Comparison of ENCODE assay signal across 10 cellular contexts in genomic region chr13:33544308-33544707, GRCh38.
A peak's percentile ranks its signal among the peaks of the same experiment; 100 is the strongest.
DNase-seq lines count a peak whose midpoint lies in the region; ATAC-seq, FAIRE-seq and TF ChIP-seq lines count a peak whose summit lies in the region.
"Had no signal": no experiment of that assay in that cellular context is flagged by ENCODE, and none has a peak within 500 bp of the region (broad histone marks: within the 10 kb centered on the region; RNA-seq: fewer than 3 reads in every experiment).

No MANE protein-coding gene starts in this region.

- H3K27me3 Mint-ChIP-seq in activated naive CD8-positive, alpha-beta T cell treated with anti-CD3 and anti-CD28 coated beads, Interleukin-2, amount 10 ng/mL, durations not matched to agents 7 days and 5 days, result no peaks in the 10 kb centered on the region
- H3K27me3 Mint-ChIP-seq in mesothelial cell of epicardium (ENCODE audit: low read depth), result no peaks in the 10 kb centered on the region

- ATAC-seq in left cardiac atrium, result no peak
- no peak for ATAC-seq in activated naive CD8-positive, alpha-beta T cell treated with anti-CD3 and anti-CD28 coated beads, Interleukin-2, amount 10 ng/mL, durations not matched to agents 7 days and 5 days (ENCODE audit: low read depth)

- no peaks in the 10 kb centered on the region for H3K36me3 ChIP-seq in right atrium auricular region

- no peaks in the 10 kb centered on the region for H3K9me3 ChIP-seq in right atrium auricular region

- TF ChIP-seq CTCF in right atrium auricular region (IDR thresholded peaks at IDR 0.05) (no peak), mesothelial cell of epicardium (IDR thresholded peaks at IDR 0.05; ENCODE audit: unreplicated experiment) (no peak)

- POLR2A ChIA-PET in activated naive CD8-positive, alpha-beta T cell treated with anti-CD3 and anti-CD28 coated beads, Interleukin-2, amount 10 ng/mL, durations not matched to agents 7 days and 5 days (lab: Charles Lee), result interaction anchor here (0.6 to 1.9 kb wide), 4 partner anchors 169 to 1229 kb away, joined by 4 to 8 read pairs (median 6); partner anchors contain the start of genes BRCA2 and ZAR1L

- DNase-seq in right atrium auricular region (ENCODE audit: low spot score) (no peak), left cardiac atrium (no peak), mesothelial cell of epicardium (ENCODE audit: low spot score in 2 of 2, unreplicated experiment in 2 of 2) (no peak), SHP77 (lab: John Stamatoyannopoulos, UW) (no peak), GM19239 (ENCODE audit: insufficient read length, low spot score) (no peak), RCC 7860 (ENCODE audit: low spot score) (no peak), GM03348 (ENCODE audit: low spot score) (no peak)
- DNase-seq in activated naive CD8-positive, alpha-beta T cell treated with anti-CD3 and anti-CD28 coated beads, Interleukin-2, amount 10 ng/mL, durations not matched to agents 7 days and 5 days, result no peak
- DNase-seq: central memory CD4-positive, alpha-beta T cell; EL had no signal

- no peak for FAIRE-seq in GM19239 (lab: Jason Lieb, UNC)
- FAIRE-seq in RCC 7860 (lab: Jason Lieb, UNC), result no peak

- peaks cover 4% of the 10 kb centered on the region for H3K9me3 Mint-ChIP-seq in activated naive CD8-positive, alpha-beta T cell treated with anti-CD3 and anti-CD28 coated beads, Interleukin-2, amount 10 ng/mL, durations not matched to agents 7 days and 5 days
- H3K9me3 Mint-ChIP-seq in mesothelial cell of epicardium, result no peaks in the 10 kb centered on the region

- H3K4me1 ChIP-seq in right atrium auricular region, result peaks cover 0 to 35% of the 10 kb centered on the region in 2 donors

- no peaks in the 10 kb centered on the region for H3K27me3 ChIP-seq in right atrium auricular region

- peaks cover 7% of the 10 kb centered on the region for H3K36me3 Mint-ChIP-seq in activated naive CD8-positive, alpha-beta T cell treated with anti-CD3 and anti-CD28 coated beads, Interleukin-2, amount 10 ng/mL, durations not matched to agents 7 days and 5 days
- H3K36me3 Mint-ChIP-seq in mesothelial cell of epicardium, result no peaks in the 10 kb centered on the region

- peak overlapping the region; percentile 85 for H3K4me3 Mint-ChIP-seq in activated naive CD8-positive, alpha-beta T cell treated with anti-CD3 and anti-CD28 coated beads, Interleukin-2, amount 10 ng/mL, durations not matched to agents 7 days and 5 days
- no peak overlapping the region for H3K4me3 Mint-ChIP-seq in mesothelial cell of epicardium

- peak overlapping the region; percentile 96 for H3K27ac Mint-ChIP-seq in activated naive CD8-positive, alpha-beta T cell treated with anti-CD3 and anti-CD28 coated beads, Interleukin-2, amount 10 ng/mL, durations not matched to agents 7 days and 5 days
- H3K27ac Mint-ChIP-seq in mesothelial cell of epicardium, result peak overlapping the region; percentile 100

- H3K27ac ChIP-seq in right atrium auricular region, result peak overlapping the region; percentile 92 to 93

- H3K4me3 ChIP-seq in right atrium auricular region, result no peak overlapping the region

- H3K4me1 Mint-ChIP-seq in activated naive CD8-positive, alpha-beta T cell treated with anti-CD3 and anti-CD28 coated beads, Interleukin-2, amount 10 ng/mL, durations not matched to agents 7 days and 5 days, result peaks cover 20% of the 10 kb centered on the region
- peaks cover 39% of the 10 kb centered on the region for H3K4me1 Mint-ChIP-seq in mesothelial cell of epicardium

- intact Hi-C loops in left cardiac atrium (cut with DNase I), result loop anchor here (5.0 to 10.0 kb wide), 3 partner anchors 180 to 320 kb away; partner anchors contain the start of gene STARD13 (in 1 of the 2)
